8 cellular contexts compared by ENCODE assay signal in genomic region chr19:18321729-18322091, GRCh38. TPM values are rescaled to one million over a fixed set of nuclear protein-coding genes. Genes with fewer than 3 reads are reported as not detected.
DNase-seq lines count a peak whose midpoint lies in the region; ATAC-seq and TF ChIP-seq lines count a peak whose summit lies in the region.

No MANE protein-coding gene starts in this region.

- no peak overlapping the region for H3K27ac ChIP-seq in muscle layer of colon (ENCODE audit: low read depth, low read length)

- H3K27ac Mint-ChIP-seq in CD14-positive monocyte = peak overlapping the region; percentile 90 to 93 (median 92)

- peak overlapping the region; percentile 72 for H3K9ac ChIP-seq in muscle layer of colon (ENCODE audit: low read length)

- DNase-seq in CD14-positive monocyte (ENCODE audit: low spot score) (no peak), MG63 (no peak), astrocyte of the spinal cord (ENCODE audit: low read depth, low spot score) (peak; percentile 2), NCI-H748 treated with DMSO at 0.1 percent for 48 hours (lab: John Stamatoyannopoulos, UW) (no peak), activated gamma-delta T cell treated with Interleukin-2 at 50 U/mL for 16 hours (no peak)

- H3K9me3 Mint-ChIP-seq in CD14-positive monocyte = no peaks in the 10 kb centered on the region

- H3K27me3 Mint-ChIP-seq in CD14-positive monocyte (ENCODE audit: low read depth in 3 of 3) = no peaks in the 10 kb centered on the region

- in situ Hi-C loops in astrocyte of the spinal cord (cut with HindIII; ENCODE audit: low sequenced_read_pairs) = no loop called here

- peaks cover 39% of the 10 kb centered on the region for H3K36me3 ChIP-seq in MG63
- no peaks in the 10 kb centered on the region for H3K36me3 ChIP-seq in muscle layer of colon (ENCODE audit: insufficient read depth, low read length)

- H3K4me3 ChIP-seq in MG63 (peak overlapping the region; percentile 75), astrocyte of the spinal cord (ENCODE audit: low read depth, low read length) (peak overlapping the region; percentile 82), muscle layer of colon (ENCODE audit: low read depth in 1 of 2, low read length in 2 of 2) (no peak overlapping the region)

- H3K36me3 Mint-ChIP-seq in CD14-positive monocyte = peaks cover 0 to 4% of the 10 kb centered on the region in 2 donors

- H3K4me1 Mint-ChIP-seq in CD14-positive monocyte = peaks cover 65% of the 10 kb centered on the region

- no peak for TF ChIP-seq CTCF in CD14-positive monocyte (IDR thresholded peaks at IDR 0.05)
- no peak for TF ChIP-seq CTCF in astrocyte of the spinal cord (IDR thresholded peaks at IDR 0.05; ENCODE audit: low read depth, low read length)

- peaks cover 27% of the 10 kb centered on the region for H3K4me1 ChIP-seq in muscle layer of colon (ENCODE audit: insufficient read depth, low read length)

- ATAC-seq in GM21360 (IDR thresholded peaks at IDR 0.05; ENCODE audit: unreplicated experiment) = no peak
- ATAC-seq in GM18505 (IDR thresholded peaks at IDR 0.05; ENCODE audit: unreplicated experiment) = no peak

- intact Hi-C loops in CD14-positive monocyte (cut with micrococcal nuclease) = loop anchor here (2.0 to 5.0 kb wide), 3 partner anchors 15 to 129 kb away; partner anchors contain the start of gene MPV17L2 (in 1 of the 2)

- no peaks in the 10 kb centered on the region for H3K27me3 ChIP-seq in MG63
- no peaks in the 10 kb centered on the region for H3K27me3 ChIP-seq in muscle layer of colon (ENCODE audit: control insufficient read depth in 1 of 2, insufficient read depth in 2 of 2, low read length in 2 of 2)

- no peak for TF ChIP-seq POLR2A in GM18505 (IDR thresholded peaks at IDR 0.05; ENCODE audit: borderline replicate concordance, extremely low read depth, insufficient read depth, insufficient read length)

- peak overlapping the region; percentile 78 to 85 for H3K4me3 Mint-ChIP-seq in CD14-positive monocyte

- H3K9me3 ChIP-seq in MG63 = no peaks in the 10 kb centered on the region
- no peaks in the 10 kb centered on the region for H3K9me3 ChIP-seq in muscle layer of colon (ENCODE audit: low read length)

RNA-seq across cellular contexts. Expression of gene LSM4, which starts 1.2 kb away (rescaled TPM):
- 100 to 1,000 TPM in 1 of 2 donors, 10 to 100 TPM in 1; 97.0 to 143 TPM for polyA plus RNA-seq in CD14-positive monocyte
- total RNA-seq in MG63 (2014; rRNA removed; shearing (Covaris generic); ENCODE audit: low replicate concordance) = 335 and 636 TPM in 2 replicates

RNA-seq across cellular contexts. Expression of gene PGPEP1, which starts 18.7 kb away (rescaled TPM):
- 10 to 100 TPM; 10.3 TPM for polyA plus RNA-seq in CD14-positive monocyte
- 5.5 and 11.2 TPM in 2 replicates for total RNA-seq in MG63 (2014; rRNA removed; shearing (Covaris generic); ENCODE audit: low replicate concordance)

RNA-seq across cellular contexts. Expression of gene JUND, which starts 40.3 kb away (rescaled TPM):
- polyA plus RNA-seq in CD14-positive monocyte = 10 to 100 TPM; 22.5 to 86.9 TPM
- total RNA-seq in MG63 (2014; rRNA removed; shearing (Covaris generic); ENCODE audit: low replicate concordance) = 85.7 and 102 TPM in 2 replicates

RNA-seq across cellular contexts. Expression of gene IQCN, which starts 47.5 kb away (rescaled TPM):
- polyA plus RNA-seq in CD14-positive monocyte = not detected
- 0.03 and 0.05 TPM in 2 replicates for total RNA-seq in MG63 (2014; rRNA removed; shearing (Covaris generic); ENCODE audit: low replicate concordance)

Comparison
In these comparisons a context has a peak if more than half of its experiments do, and no peak if none do; other contexts are left out.
1. H3K4me3 ChIP-seq: peak in MG63 (single experiment) and astrocyte of the spinal cord (single experiment); none in muscle layer of colon (0 of 2).